2 cellular contexts compared by ENCODE assay signal in genomic region chr9:123049589-123050222, GRCh38.
TF ChIP-seq lines count a peak whose summit lies in the region.

No MANE protein-coding gene starts in this region.

TF ChIP-seq in HEK293, 187 proteins besides CTCF, POLR2A, EP300 and RAD21 (continued from another document):
- peak; percentile 64; the same call in 1 of the 2 replicates for TF ChIP-seq IKZF3 (tag by site-specific recombination; IDR thresholded peaks at IDR 0.05)
- TF ChIP-seq ZSCAN30 (tag by site-specific recombination; IDR thresholded peaks at IDR 0.05) = 0 out of 2 replicates have a peak, but pooled peaks have one; percentile 28
- no peak for TF ChIP-seq ZNF292 (tag by site-specific recombination; IDR thresholded peaks at IDR 0.05; ENCODE audit: borderline replicate concordance, low read depth)
- TF ChIP-seq ZSCAN4 (tag by site-specific recombination; IDR thresholded peaks at IDR 0.05) = no peak
- no peak for TF ChIP-seq ZNF610 (tag by site-specific recombination; IDR thresholded peaks at IDR 0.05; ENCODE audit: borderline replicate concordance)
- no peak for TF ChIP-seq SALL2 (tag by site-specific recombination; IDR thresholded peaks at IDR 0.05; ENCODE audit: borderline replicate concordance)
- peak; percentile 23; the same call in 1 of the 2 replicates for TF ChIP-seq ZBTB20 (tag by site-specific recombination; IDR thresholded peaks at IDR 0.05)
- no peak for TF ChIP-seq PRDM10 (tag by site-specific recombination; IDR thresholded peaks at IDR 0.05)
- TF ChIP-seq ZNF843 (tag by site-specific recombination; IDR thresholded peaks at IDR 0.05) = peak; percentile 43; the same call in 1 of the 2 replicates
- no peak for TF ChIP-seq ZNF707 (tag by site-specific recombination; IDR thresholded peaks at IDR 0.05)
- 0 out of 2 replicates have a peak, but pooled peaks have one; percentile 29 for TF ChIP-seq ZNF624 (tag by site-specific recombination; IDR thresholded peaks at IDR 0.05)
- TF ChIP-seq ZNF488 (tag by site-specific recombination; IDR thresholded peaks at IDR 0.05) = no peak
- TF ChIP-seq HOXC10 (CRISPR knock-in tag; IDR thresholded peaks at IDR 0.05) = no peak
- no peak for TF ChIP-seq ZNF530 (tag by site-specific recombination; IDR thresholded peaks at IDR 0.05; ENCODE audit: low read depth)
- peak; percentile 38; the same call in 1 of the 2 replicates for TF ChIP-seq ZBTB44 (tag by site-specific recombination; IDR thresholded peaks at IDR 0.05)
- peak; percentile 81 for TF ChIP-seq ZBTB17 (tag by site-specific recombination; IDR thresholded peaks at IDR 0.05)
- peak; percentile 60 for TF ChIP-seq OSR2 (tag by site-specific recombination; IDR thresholded peaks at IDR 0.05)

TF ChIP-seq in K562, 482 proteins besides CTCF, POLR2A, EP300 and RAD21 (continued from another document):
- TF ChIP-seq PKNOX1 (IDR thresholded peaks at IDR 0.05) = no peak
- no peak for TF ChIP-seq HSF4 (CRISPR knock-in tag; IDR thresholded peaks at IDR 0.05; ENCODE audit: borderline replicate concordance)
- TF ChIP-seq EP400 (IDR thresholded peaks at IDR 0.05) = no peak
- TF ChIP-seq ZNF277 (CRISPR knock-in tag; IDR thresholded peaks at IDR 0.05; ENCODE audit: borderline replicate concordance) = no peak
TF ChIP-seq in K562: peak in this region for 1.
